Comparison of ENCODE assay signal across 36 cellular contexts in the genomic region with DNA sequence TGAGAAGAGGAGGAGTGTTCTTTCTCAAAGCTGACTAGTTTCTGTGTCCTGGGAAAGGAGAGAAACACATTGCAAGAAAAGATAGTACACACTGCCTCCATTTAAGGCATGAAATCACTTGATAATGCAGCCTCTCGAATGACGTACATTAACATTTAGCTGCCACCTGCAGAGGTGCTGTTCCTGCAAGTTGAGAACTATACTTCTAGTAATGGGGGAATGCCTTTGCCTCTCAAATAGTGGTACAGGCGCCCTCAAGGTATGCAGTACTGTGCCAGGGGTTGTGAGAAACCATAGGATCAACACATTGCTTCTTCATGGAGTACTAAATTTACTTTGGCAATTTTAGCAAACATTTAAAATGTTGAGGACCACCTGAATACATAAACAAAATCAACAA. TPM values are rescaled to one million over a fixed set of nuclear protein-coding genes. Genes with fewer than 3 reads are reported as not detected.
"Had no signal": no experiment of that assay in that cellular context is flagged by ENCODE, and none has a peak within 500 bp of the region (broad histone marks: within the 10 kb centered on the region; RNA-seq: fewer than 3 reads in every experiment).

No MANE protein-coding gene starts in this region.

- H3K9me3 Mint-ChIP-seq: activated CD4-positive, alpha-beta memory T cell treated with anti-CD3 and anti-CD28 coated beads, Interleukin-2, amount 10 ng/mL, durations not matched to agents 7 days and 5 days; activated naive CD8-positive, alpha-beta T cell treated with anti-CD3 and anti-CD28 coated beads for 36 hours; activated T-cell treated with anti-CD3 and anti-CD28 coated beads, Interleukin-2, amount 50 U/mL, for 24 hours had no signal

- H3K36me3 ChIP-seq: adrenal gland, brain microvascular endothelial cell, breast epithelium had no signal

- H3K27ac ChIP-seq: adrenal gland, body of pancreas, brain microvascular endothelial cell, breast epithelium, VCaP had no signal

- FAIRE-seq: astrocyte, TTC549 had no signal

- H3K27ac Mint-ChIP-seq: activated CD4-positive, alpha-beta memory T cell treated with anti-CD3 and anti-CD28 coated beads, Interleukin-2, amount 10 ng/mL, durations not matched to agents 7 days and 5 days; activated CD4-positive, alpha-beta T cell treated with anti-CD3 and anti-CD28 coated beads for 36 hours; activated CD4-positive, alpha-beta T cell treated with anti-CD3 and anti-CD28 coated beads, Interleukin-2, amount 10 ng/mL, durations not matched to agents 7 days and 5 days; activated CD8-positive, alpha-beta memory T cell treated with anti-CD3 and anti-CD28 coated beads, Interleukin-2, amount 10 ng/mL, durations not matched to agents 7 days and 5 days; activated CD8-positive, alpha-beta T cell treated with anti-CD3 and anti-CD28 coated beads, Interleukin-2, amount 10 ng/mL, durations not matched to agents 7 days and 5 days; activated naive CD4-positive, alpha-beta T cell treated with anti-CD3 and anti-CD28 coated beads, Interleukin-2, amount 10 ng/mL, durations not matched to agents 7 days and 5 days; activated naive CD4-positive, alpha-beta T cell treated with anti-CD3 and anti-CD28 coated beads, Interleukin-2, amount 50 U/mL, for 72 hours; activated naive CD8-positive, alpha-beta T cell treated with anti-CD3 and anti-CD28 coated beads for 36 hours; activated T-cell treated with anti-CD3 and anti-CD28 coated beads, Interleukin-2, amount 50 U/mL, for 24 hours; activated T-helper 2 cell treated with anti-CD3 and anti-CD28 coated beads, Interferon-gamma antibody, Interleukin-2, Interleukin-4, amounts not matched to agents 10 μg/mL and 5 μg/mL and 100 μg/mL, durations not matched to agents 14 hours and 24 hours and 36 hours; T-helper 1 cell treated with Interleukin-12 subunit alpha and Interleukin-12 subunit beta and Interleukin-4 antibody, amounts not matched to agents 30 μg/mL and 1 μg/mL, for 36 hours; T-helper 2 cell treated with Interferon-gamma antibody and Interleukin-4, amounts not matched to agents 5 μg/mL and 100 μg/mL, for 36 hours had no signal

- H3K4me3 Mint-ChIP-seq: activated CD4-positive, alpha-beta memory T cell treated with anti-CD3 and anti-CD28 coated beads, Interleukin-2, amount 10 ng/mL, durations not matched to agents 7 days and 5 days; activated CD4-positive, alpha-beta T cell treated with anti-CD3 and anti-CD28 coated beads for 36 hours; activated CD4-positive, alpha-beta T cell treated with anti-CD3 and anti-CD28 coated beads, Interleukin-2, amount 10 ng/mL, durations not matched to agents 7 days and 5 days; activated CD8-positive, alpha-beta memory T cell treated with anti-CD3 and anti-CD28 coated beads, Interleukin-2, amount 10 ng/mL, durations not matched to agents 7 days and 5 days; activated CD8-positive, alpha-beta T cell treated with anti-CD3 and anti-CD28 coated beads, Interleukin-2, amount 10 ng/mL, durations not matched to agents 7 days and 5 days; activated naive CD4-positive, alpha-beta T cell treated with anti-CD3 and anti-CD28 coated beads, Interleukin-2, amount 10 ng/mL, durations not matched to agents 7 days and 5 days; activated naive CD8-positive, alpha-beta T cell treated with anti-CD3 and anti-CD28 coated beads for 36 hours; activated T-cell treated with anti-CD3 and anti-CD28 coated beads, Interleukin-2, amount 50 U/mL, for 24 hours; T-helper 1 cell treated with Interleukin-12 subunit alpha and Interleukin-12 subunit beta and Interleukin-4 antibody, amounts not matched to agents 30 μg/mL and 1 μg/mL, for 36 hours; T-helper 2 cell treated with Interferon-gamma antibody and Interleukin-4, amounts not matched to agents 5 μg/mL and 100 μg/mL, for 36 hours had no signal

- ATAC-seq: activated CD4-positive, alpha-beta T cell treated with anti-CD3 and anti-CD28 coated beads for 36 hours; activated CD4-positive, CD25-positive, alpha-beta regulatory T cell treated with anti-CD3 and anti-CD28 coated beads, Interleukin-2, amount 50 U/mL, for 24 hours; activated CD8-positive, alpha-beta memory T cell treated with anti-CD3 and anti-CD28 coated beads, Interleukin-2, amount 10 ng/mL, durations not matched to agents 7 days and 5 days; activated CD8-positive, alpha-beta T cell treated with anti-CD3 and anti-CD28 coated beads, Interleukin-2, amount 10 ng/mL, durations not matched to agents 7 days and 5 days; activated naive CD4-positive, alpha-beta T cell treated with anti-CD3 and anti-CD28 coated beads, Interleukin-2, amount 50 U/mL, for 72 hours; body of pancreas had no signal

- H3K4me1 Mint-ChIP-seq: activated CD4-positive, alpha-beta memory T cell treated with anti-CD3 and anti-CD28 coated beads, Interleukin-2, amount 10 ng/mL, durations not matched to agents 7 days and 5 days; activated CD4-positive, alpha-beta T cell treated with anti-CD3 and anti-CD28 coated beads for 36 hours; activated CD4-positive, alpha-beta T cell treated with anti-CD3 and anti-CD28 coated beads, Interleukin-2, amount 10 ng/mL, durations not matched to agents 7 days and 5 days; activated CD8-positive, alpha-beta memory T cell treated with anti-CD3 and anti-CD28 coated beads, Interleukin-2, amount 10 ng/mL, durations not matched to agents 7 days and 5 days; activated naive CD4-positive, alpha-beta T cell treated with anti-CD3 and anti-CD28 coated beads, Interleukin-2, amount 10 ng/mL, durations not matched to agents 7 days and 5 days; activated naive CD8-positive, alpha-beta T cell treated with anti-CD3 and anti-CD28 coated beads for 36 hours had no signal

- H3K27me3 ChIP-seq: adrenal gland, body of pancreas, brain microvascular endothelial cell, breast epithelium had no signal

- H3K4me3 ChIP-seq: adrenal gland, body of pancreas, breast epithelium had no signal

- H3K9me3 ChIP-seq: adrenal gland, body of pancreas, breast epithelium had no signal

- H3K27me3 Mint-ChIP-seq: activated CD4-positive, alpha-beta memory T cell treated with anti-CD3 and anti-CD28 coated beads, Interleukin-2, amount 10 ng/mL, durations not matched to agents 7 days and 5 days; activated CD4-positive, alpha-beta T cell treated with anti-CD3 and anti-CD28 coated beads for 36 hours; activated CD4-positive, alpha-beta T cell treated with anti-CD3 and anti-CD28 coated beads, Interleukin-2, amount 10 ng/mL, durations not matched to agents 7 days and 5 days; activated CD8-positive, alpha-beta memory T cell treated with anti-CD3 and anti-CD28 coated beads, Interleukin-2, amount 10 ng/mL, durations not matched to agents 7 days and 5 days; activated naive CD4-positive, alpha-beta T cell treated with anti-CD3 and anti-CD28 coated beads, Interleukin-2, amount 10 ng/mL, durations not matched to agents 7 days and 5 days; activated naive CD8-positive, alpha-beta T cell treated with anti-CD3 and anti-CD28 coated beads for 36 hours; activated T-cell treated with anti-CD3 and anti-CD28 coated beads, Interleukin-2, amount 50 U/mL, for 24 hours had no signal

- DNase-seq: activated CD4-positive, alpha-beta memory T cell treated with anti-CD3 and anti-CD28 coated beads, Interleukin-2, amount 10 ng/mL, durations not matched to agents 7 days and 5 days; activated CD4-positive, alpha-beta T cell treated with anti-CD3 and anti-CD28 coated beads for 1 hour; activated CD4-positive, alpha-beta T cell treated with anti-CD3 and anti-CD28 coated beads for 36 hours; activated CD4-positive, alpha-beta T cell treated with anti-CD3 and anti-CD28 coated beads for 48 hours; activated CD4-positive, alpha-beta T cell treated with anti-CD3 and anti-CD28 coated beads, Interleukin-2, amount 10 ng/mL, durations not matched to agents 7 days and 5 days; activated CD4-positive, alpha-beta T cell treated with anti-CD3 and anti-CD28 coated beads, Interleukin-2, amount 50 U/mL, for 48 hours; activated CD4-positive, CD25-positive, alpha-beta regulatory T cell; activated CD8-positive, alpha-beta memory T cell treated with anti-CD3 and anti-CD28 coated beads for 24 hours; activated CD8-positive, alpha-beta memory T cell treated with anti-CD3 and anti-CD28 coated beads, Interleukin-2, amount 10 ng/mL, durations not matched to agents 7 days and 5 days; activated CD8-positive, alpha-beta memory T cell treated with anti-CD3 and anti-CD28 coated beads, Interleukin-2, amount 50 U/mL, for 48 hours; activated CD8-positive, alpha-beta T cell treated with anti-CD3 and anti-CD28 coated beads, Interleukin-2, amount 10 ng/mL, durations not matched to agents 7 days and 5 days; activated effector memory CD4-positive, alpha-beta T cell treated with Interleukin-2 at 50 U/mL for 16 hours; activated gamma-delta T cell; activated naive CD4-positive, alpha-beta T cell treated with anti-CD3 and anti-CD28 coated beads, Interleukin-2, amount 10 ng/mL, durations not matched to agents 7 days and 5 days; activated naive CD4-positive, alpha-beta T cell treated with Interleukin-2 at 50 U/mL for 16 hours; activated naive CD8-positive, alpha-beta T cell treated with anti-CD3 and anti-CD28 coated beads for 36 hours; activated T-cell treated with anti-CD3 and anti-CD28 coated beads, Interleukin-2, amount 50 U/mL, for 24 hours; activated T-cell treated with anti-CD3 and anti-CD28 coated beads, Interleukin-2, amount 50 U/mL, for 48 hours; adrenal gland; amniotic stem cell; aorta; body of pancreas; brain microvascular endothelial cell; central memory CD4-positive, alpha-beta T cell; T-helper 2 cell; T-helper 9 cell had no signal

- H3K36me3 Mint-ChIP-seq: activated CD8-positive, alpha-beta memory T cell treated with anti-CD3 and anti-CD28 coated beads, Interleukin-2, amount 10 ng/mL, durations not matched to agents 7 days and 5 days; activated naive CD4-positive, alpha-beta T cell treated with anti-CD3 and anti-CD28 coated beads, Interleukin-2, amount 10 ng/mL, durations not matched to agents 7 days and 5 days; activated naive CD4-positive, alpha-beta T cell treated with anti-CD3 and anti-CD28 coated beads, Interleukin-2, amount 50 U/mL, for 72 hours; activated naive CD8-positive, alpha-beta T cell treated with anti-CD3 and anti-CD28 coated beads for 36 hours had no signal

- H3K4me1 ChIP-seq: adrenal gland, body of pancreas, breast epithelium had no signal

RNA-seq across cellular contexts. Expression of gene IMPG1, which starts 20.1 kb away (rescaled TPM):
- total RNA-seq: activated CD4-positive, alpha-beta memory T cell treated with anti-CD3 and anti-CD28 coated beads, Interleukin-2, amount 10 ng/mL, durations not matched to agents 7 days and 5 days; activated CD4-positive, alpha-beta T cell treated with anti-CD3 and anti-CD28 coated beads for 36 hours; activated CD4-positive, alpha-beta T cell treated with anti-CD3 and anti-CD28 coated beads, Interleukin-2, amount 10 ng/mL, durations not matched to agents 7 days and 5 days; activated CD8-positive, alpha-beta memory T cell treated with anti-CD3 and anti-CD28 coated beads, Interleukin-2, amount 10 ng/mL, durations not matched to agents 7 days and 5 days; activated CD8-positive, alpha-beta T cell treated with anti-CD3 and anti-CD28 coated beads, Interleukin-2, amount 10 ng/mL, durations not matched to agents 7 days and 5 days; activated naive CD4-positive, alpha-beta T cell treated with anti-CD3 and anti-CD28 coated beads, Interleukin-2, amount 50 U/mL, for 72 hours; activated naive CD8-positive, alpha-beta T cell treated with anti-CD3 and anti-CD28 coated beads for 36 hours; activated T-helper 2 cell treated with anti-CD3 and anti-CD28 coated beads, Interferon-gamma antibody, Interleukin-2, Interleukin-4, amounts not matched to agents 10 μg/mL and 5 μg/mL and 100 μg/mL, durations not matched to agents 14 hours and 24 hours and 36 hours; adrenal gland; astrocyte; body of pancreas; breast epithelium; cardiac septum had no signal
- polyA plus RNA-seq: adrenal gland had no signal
